ENCODE assay signal across 14 cellular contexts in the genomic region with DNA sequence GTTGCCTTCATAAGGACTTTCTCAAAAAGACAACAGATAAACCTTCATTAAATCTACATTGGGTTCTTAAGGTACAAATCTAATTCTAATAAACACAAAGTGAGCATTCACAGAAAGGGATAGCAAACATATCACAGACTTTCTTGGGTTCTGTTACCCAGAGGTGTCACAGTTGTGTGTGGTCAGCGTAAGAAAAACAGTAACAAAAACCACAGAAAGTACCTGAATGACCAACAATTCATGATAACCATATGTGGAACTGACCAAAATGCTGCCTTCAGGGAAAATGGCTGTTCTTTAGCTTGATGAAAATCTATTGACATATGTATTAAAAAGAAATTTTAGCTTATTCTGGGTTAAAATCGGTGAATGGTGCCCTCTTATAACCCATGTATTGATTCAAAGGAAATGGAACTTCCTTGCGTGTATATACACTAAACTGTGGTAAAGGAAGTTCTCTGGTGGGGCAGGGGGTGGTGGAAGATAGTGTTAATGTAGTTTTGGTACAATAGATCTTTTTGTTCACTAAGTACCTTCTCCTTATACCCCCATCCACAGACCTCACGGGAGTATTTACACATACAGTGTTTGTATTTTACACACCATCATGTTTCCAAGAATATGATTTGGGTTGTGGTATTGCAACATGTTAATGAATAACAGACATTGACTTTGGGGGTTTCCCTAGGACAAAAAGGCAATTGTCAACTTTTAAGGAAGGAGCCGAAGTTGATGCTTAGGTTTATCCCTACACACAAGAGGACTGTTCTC.
DNase-seq lines count a peak whose midpoint lies in the region; ATAC-seq, FAIRE-seq and TF ChIP-seq lines count a peak whose summit lies in the region.
"Had no signal": no experiment of that assay in that cellular context is flagged by ENCODE, and none has a peak within 500 bp of the region (broad histone marks: within the 10 kb centered on the region; RNA-seq: fewer than 3 reads in every experiment).

No MANE protein-coding gene starts in this region.

- H3K9me3 ChIP-seq in pancreas (no peaks in the 10 kb centered on the region), prostate gland (no peaks in the 10 kb centered on the region)

- no peak for FAIRE-seq in pancreas (lab: Jason Lieb, UNC)

- WGBS in pancreas, 2 donors: 63% methylated on average over 5 of the region's 5 CpGs
- 55% methylated on average over 5 of the region's 5 CpGs for WGBS in prostate gland

- H3K27ac ChIP-seq in pancreas (no peak overlapping the region), prostate gland (no peak overlapping the region)

- H3K27me3 ChIP-seq in pancreas (no peaks in the 10 kb centered on the region), prostate gland (replicated peaks; ENCODE audit: insufficient read depth) (no peaks in the 10 kb centered on the region)

- TF ChIP-seq POLR2A in prostate gland (IDR thresholded peaks at IDR 0.05): no peak

- ATAC-seq in GM19397 (IDR thresholded peaks at IDR 0.05; ENCODE audit: unreplicated experiment): peak; percentile 74
- peak; percentile 89 for ATAC-seq in HG02885 (IDR thresholded peaks at IDR 0.05; ENCODE audit: poor library complexity, unreplicated experiment)
- peak in 3 of 4 donors; percentile 25 to 74 (median 31) for ATAC-seq in pancreas
- ATAC-seq: T-cell had no signal

- TF ChIP-seq CTCF in pancreas (IDR thresholded peaks at IDR 0.05) (no peak), prostate gland (IDR thresholded peaks at IDR 0.05) (no peak)

- intact Hi-C loops in pancreas (cut with DNase I) (no loop called here), prostate gland (cut with DNase I) (no loop called here)

- no peaks in the 10 kb centered on the region for H3K4me1 ChIP-seq in pancreas
- H3K4me1 ChIP-seq in prostate gland (replicated peaks): no peaks in the 10 kb centered on the region

- H3K36me3 ChIP-seq in pancreas (no peaks in the 10 kb centered on the region), prostate gland (no peaks in the 10 kb centered on the region)

- peak; percentile 70 for DNase-seq in HuH-7.5 (ENCODE audit: low spot score)
- no peak for DNase-seq in pancreas
- no peak for DNase-seq in NK-92 (lab: John Stamatoyannopoulos, UW; ENCODE audit: unreplicated experiment)
- DNase-seq in mucosa of gallbladder (ENCODE audit: low spot score): no peak
- no peak for DNase-seq in SIG-M5 treated with dmso at 0.1 percent for 504 hours (lab: John Stamatoyannopoulos, UW; ENCODE audit: unreplicated experiment)
- DNase-seq in prostate gland (ENCODE audit: low spot score): no peak
- DNase-seq: activated CD4-positive, alpha-beta T cell treated with anti-CD3 and anti-CD28 coated beads, Interleukin-2, amount 50 U/mL, for 4 hours; CD4-positive, alpha-beta memory T cell; central memory CD4-positive, alpha-beta T cell; erythroblast; NCI-H1105 treated with DMSO at 0.1 percent for 48 hours; T-cell had no signal

- H3K4me3 ChIP-seq in pancreas (no peak overlapping the region), prostate gland (no peak overlapping the region)

Comparison
In these comparisons a context has a peak if more than half of its experiments do, and no peak if none do; other contexts are left out.
1. ATAC-seq: peak in every context shown above with its lines; median percentile 89 in HG02885; 74 in GM19397; 31 in pancreas.